Comparison of ENCODE assay signal across 9 cellular contexts in the genomic region with DNA sequence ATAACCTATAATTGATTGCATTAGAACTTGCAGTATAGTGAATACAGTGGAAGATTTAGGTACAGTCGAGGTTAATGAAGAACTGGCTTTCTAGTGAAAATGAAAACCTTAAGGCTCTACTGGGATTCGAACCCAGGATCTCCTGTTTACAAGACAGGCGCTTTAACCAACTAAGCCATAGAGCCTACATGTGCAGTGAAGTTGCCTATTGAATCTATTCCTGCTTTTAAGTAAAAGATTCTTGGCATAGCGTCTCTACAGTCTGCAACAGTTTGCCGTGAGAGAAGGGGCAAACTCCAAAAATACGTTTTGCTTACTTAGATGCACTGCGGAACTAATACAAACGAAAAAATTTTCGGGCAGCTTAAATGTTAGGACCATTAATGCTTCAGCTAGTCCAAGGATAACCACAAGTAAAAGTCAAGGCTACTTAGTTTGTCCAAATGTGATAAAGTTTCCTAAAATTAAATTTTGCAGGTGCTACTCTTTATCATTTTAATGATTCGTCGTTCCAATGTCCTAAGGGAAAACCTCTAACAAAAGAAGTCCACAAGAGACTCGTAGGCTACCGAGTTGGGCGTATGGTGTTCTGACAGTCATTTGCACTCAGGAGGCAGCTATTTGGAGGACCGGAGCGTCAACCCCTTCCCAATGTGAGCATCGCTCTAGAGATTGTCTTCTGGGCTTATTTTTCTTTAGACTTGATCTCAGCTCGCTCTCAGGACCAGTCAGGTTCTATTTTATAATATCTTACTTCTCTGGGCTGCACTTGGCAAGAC. TPM values are rescaled to one million over a fixed set of nuclear protein-coding genes. Genes with fewer than 3 reads are reported as not detected.
DNase-seq lines count a peak whose midpoint lies in the region; ATAC-seq and TF ChIP-seq lines count a peak whose summit lies in the region.
"Had no signal": no experiment of that assay in that cellular context is flagged by ENCODE, and none has a peak within 500 bp of the region (broad histone marks: within the 10 kb centered on the region; RNA-seq: fewer than 3 reads in every experiment).

No MANE protein-coding gene starts in this region.

- H3K4me1 ChIP-seq in OCI-LY7 (ENCODE audit: insufficient read depth, low read length, poor library complexity, severe bottlenecking) (no peaks in the 10 kb centered on the region), Peyer's patch (no peaks in the 10 kb centered on the region)
- H3K4me1 ChIP-seq: BLaER1 treated with 17β-estradiol and CSF1 and Interleukin-3, amounts not matched to agents 10 nM and 100 nM had no signal

- H3K27ac ChIP-seq in OCI-LY7 (ENCODE audit: low read depth, low read length, poor library complexity, severe bottlenecking) (no peak overlapping the region), neural cell (ENCODE audit: low read length) (no peak overlapping the region), Peyer's patch (no peak overlapping the region)
- H3K27ac ChIP-seq: BLaER1 treated with 17β-estradiol and CSF1 and Interleukin-3, amounts not matched to agents 10 nM and 100 nM had no signal

- H3K9ac ChIP-seq in neural cell (ENCODE audit: low read length), result no peak overlapping the region
- H3K9ac ChIP-seq: BLaER1 treated with 17β-estradiol and CSF1 and Interleukin-3, amounts not matched to agents 10 nM and 100 nM had no signal

- H3K4me3 ChIP-seq in OCI-LY7 (ENCODE audit: low read depth, low read length, poor library complexity, severe bottlenecking) (no peak overlapping the region), neural cell (ENCODE audit: low read length) (peak overlapping the region; percentile 14), Peyer's patch (no peak overlapping the region)
- H3K4me3 ChIP-seq: BLaER1 treated with 17β-estradiol and CSF1 and Interleukin-3, amounts not matched to agents 10 nM and 100 nM had no signal

- BruUV-seq in OCI-LY7 (replicated peaks; lab: Mats Ljungman, UMichigan), result no TSS peak

- DNase-seq in NCI-H1436 (lab: John Stamatoyannopoulos, UW), result peak; percentile 18
- no peak for DNase-seq in NCI-H1436 treated with DMSO at 0.1 percent for 48 hours (lab: John Stamatoyannopoulos, UW)
- DNase-seq in OCI-LY7 (ENCODE audit: low spot score), result peak; percentile 4
- peak; percentile 94 for DNase-seq in dedifferentiated amniotic fluid mesenchymal stem cell (ENCODE audit: extremely low spot score)
- DNase-seq in Peyer's patch, result no peak

- ATAC-seq in HG03378 (IDR thresholded peaks at IDR 0.05; ENCODE audit: unreplicated experiment) (peak; percentile 66), GM21825 (IDR thresholded peaks at IDR 0.05; ENCODE audit: unreplicated experiment) (no peak)

- H3K4me2 ChIP-seq in OCI-LY7 (ENCODE audit: low read length) (no peak overlapping the region), neural cell (ENCODE audit: low read length) (no peak overlapping the region)
- H3K4me2 ChIP-seq: BLaER1 treated with 17β-estradiol and CSF1 and Interleukin-3, amounts not matched to agents 10 nM and 100 nM had no signal

- TF ChIP-seq RAD21 in neural cell (conservative IDR thresholded peaks at IDR 0.05), result no peak

- H4K20me1 ChIP-seq in OCI-LY7 (ENCODE audit: insufficient read depth, low read length) (no peaks in the 10 kb centered on the region), neural cell (ENCODE audit: insufficient read depth) (no peaks in the 10 kb centered on the region)
- H4K20me1 ChIP-seq: BLaER1 treated with 17β-estradiol and CSF1 and Interleukin-3, amounts not matched to agents 10 nM and 100 nM had no signal

- H2AFZ ChIP-seq in OCI-LY7 (ENCODE audit: low read length), result no peak overlapping the region
- H2AFZ ChIP-seq in neural cell (ENCODE audit: low read depth, low read length), result no peak overlapping the region

- POLR2A ChIA-PET in OCI-LY7 (lab: Charles Lee), result interaction anchor here (0.7 kb wide), 1 partner anchor 25 kb away, joined by 3 read pairs; no protein-coding TSS in a partner anchor

- CTCF ChIA-PET in OCI-LY7 (lab: Charles Lee; ENCODE audit: unreplicated experiment), result no interaction called here

- H3K27me3 ChIP-seq in neural cell (ENCODE audit: insufficient read depth, low read depth, low read length) (no peaks in the 10 kb centered on the region), Peyer's patch (no peaks in the 10 kb centered on the region)
- H3K27me3 ChIP-seq: BLaER1 treated with 17β-estradiol and CSF1 and Interleukin-3, amounts not matched to agents 10 nM and 100 nM had no signal

- H3K79me2 ChIP-seq in OCI-LY7 (ENCODE audit: insufficient read depth, low read depth, low read length), result no peaks in the 10 kb centered on the region
- H3K79me2 ChIP-seq in neural cell (replicated peaks; ENCODE audit: insufficient read depth, low read length), result no peaks in the 10 kb centered on the region

- TF ChIP-seq POLR2A in Peyer's patch (IDR thresholded peaks at IDR 0.05), result no peak

- H3K9me3 ChIP-seq in OCI-LY7 (ENCODE audit: low read length), result no peaks in the 10 kb centered on the region
- H3K9me3 ChIP-seq in neural cell (ENCODE audit: low read length), result no peaks in the 10 kb centered on the region
- no peaks in the 10 kb centered on the region for H3K9me3 ChIP-seq in Peyer's patch

- H3F3A ChIP-seq in neural cell (ENCODE audit: insufficient read depth, low read length, poor library complexity, severe bottlenecking), result no peaks in the 10 kb centered on the region

- intact Hi-C loops in OCI-LY7 (cut with micrococcal nuclease; ENCODE audit: unreplicated experiment), result no loop called here

- H3K36me3 ChIP-seq in OCI-LY7 (ENCODE audit: insufficient read depth, low read length), result no peaks in the 10 kb centered on the region
- no peaks in the 10 kb centered on the region for H3K36me3 ChIP-seq in neural cell (ENCODE audit: insufficient read depth, low read length)
- no peaks in the 10 kb centered on the region for H3K36me3 ChIP-seq in Peyer's patch
- H3K36me3 ChIP-seq: BLaER1 treated with 17β-estradiol and CSF1 and Interleukin-3, amounts not matched to agents 10 nM and 100 nM had no signal

- no peaks in the 10 kb centered on the region for H3K9me2 ChIP-seq in OCI-LY7 (ENCODE audit: insufficient read depth, low read length)
- H3K9me2 ChIP-seq in neural cell (ENCODE audit: insufficient read depth, low read length), result no peaks in the 10 kb centered on the region

- no peak for TF ChIP-seq EP300 in neural cell (conservative IDR thresholded peaks at IDR 0.05; ENCODE audit: poor library complexity, severe bottlenecking)

- TF ChIP-seq CTCF in OCI-LY7 (conservative IDR thresholded peaks at IDR 0.05; ENCODE audit: low read length) (no peak), neural cell (IDR thresholded peaks at IDR 0.05; ENCODE audit: poor library complexity, severe bottlenecking) (no peak), Peyer's patch (IDR thresholded peaks at IDR 0.05) (no peak)

TF ChIP-seq in neural cell, 6 proteins besides CTCF, POLR2A, EP300 and RAD21:
- TF ChIP-seq SMC3 (conservative IDR thresholded peaks at IDR 0.05; ENCODE audit: poor library complexity), result no peak
- no peak for TF ChIP-seq TAF1 (IDR thresholded peaks at IDR 0.05; ENCODE audit: low read depth)
- no peak for TF ChIP-seq POLR2AphosphoS5 (IDR thresholded peaks at IDR 0.05)
- no peak for TF ChIP-seq MXI1 (conservative IDR thresholded peaks at IDR 0.05; ENCODE audit: poor library complexity, severe bottlenecking)
- TF ChIP-seq EZH2 (IDR thresholded peaks at IDR 0.05; ENCODE audit: borderline replicate concordance, insufficient read depth, low read length, poor library complexity, severe bottlenecking), result no peak
- TF ChIP-seq, protein P1, sequence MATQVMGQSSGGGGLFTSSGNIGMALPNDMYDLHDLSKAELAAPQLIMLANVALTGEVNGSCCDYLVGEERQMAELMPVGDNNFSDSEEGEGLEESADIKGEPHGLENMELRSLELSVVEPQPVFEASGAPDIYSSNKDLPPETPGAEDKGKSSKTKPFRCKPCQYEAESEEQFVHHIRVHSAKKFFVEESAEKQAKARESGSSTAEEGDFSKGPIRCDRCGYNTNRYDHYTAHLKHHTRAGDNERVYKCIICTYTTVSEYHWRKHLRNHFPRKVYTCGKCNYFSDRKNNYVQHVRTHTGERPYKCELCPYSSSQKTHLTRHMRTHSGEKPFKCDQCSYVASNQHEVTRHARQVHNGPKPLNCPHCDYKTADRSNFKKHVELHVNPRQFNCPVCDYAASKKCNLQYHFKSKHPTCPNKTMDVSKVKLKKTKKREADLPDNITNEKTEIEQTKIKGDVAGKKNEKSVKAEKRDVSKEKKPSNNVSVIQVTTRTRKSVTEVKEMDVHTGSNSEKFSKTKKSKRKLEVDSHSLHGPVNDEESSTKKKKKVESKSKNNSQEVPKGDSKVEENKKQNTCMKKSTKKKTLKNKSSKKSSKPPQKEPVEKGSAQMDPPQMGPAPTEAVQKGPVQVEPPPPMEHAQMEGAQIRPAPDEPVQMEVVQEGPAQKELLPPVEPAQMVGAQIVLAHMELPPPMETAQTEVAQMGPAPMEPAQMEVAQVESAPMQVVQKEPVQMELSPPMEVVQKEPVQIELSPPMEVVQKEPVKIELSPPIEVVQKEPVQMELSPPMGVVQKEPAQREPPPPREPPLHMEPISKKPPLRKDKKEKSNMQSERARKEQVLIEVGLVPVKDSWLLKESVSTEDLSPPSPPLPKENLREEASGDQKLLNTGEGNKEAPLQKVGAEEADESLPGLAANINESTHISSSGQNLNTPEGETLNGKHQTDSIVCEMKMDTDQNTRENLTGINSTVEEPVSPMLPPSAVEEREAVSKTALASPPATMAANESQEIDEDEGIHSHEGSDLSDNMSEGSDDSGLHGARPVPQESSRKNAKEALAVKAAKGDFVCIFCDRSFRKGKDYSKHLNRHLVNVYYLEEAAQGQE (IDR thresholded peaks at IDR 0.05; ENCODE audit: borderline replicate concordance), result no peak

RNA-seq across cellular contexts. Expression of a gene that starts 31.3 kb away (rescaled TPM):
- total RNA-seq in OCI-LY7 (2014; rRNA removed; shearing (Covaris generic)), result not detected in 2 replicates
- not detected in 2 replicates for total RNA-seq in OCI-LY7 (2022)
- 14.7 and 17.4 TPM in 2 replicates for polyA plus RNA-seq in neural cell
- polyA minus RNA-seq in neural cell, result 30.4 and 32.5 TPM in 2 replicates
- 10 to 100 TPM in 1 of 4 donors, 1 to 10 TPM in 1, under 1 TPM in 1, not detected in 1; 0.57 to 46.2 (median 1.6) TPM for total RNA-seq in Peyer's patch

RNA-seq across cellular contexts. Expression of a gene that starts 41.0 kb away (rescaled TPM):
- total RNA-seq in OCI-LY7 (2014; rRNA removed; shearing (Covaris generic)), result not detected in 2 replicates
- total RNA-seq in OCI-LY7 (2022), result not detected in 2 replicates
- not detected in 2 replicates for polyA plus RNA-seq in neural cell
- not detected in 2 replicates for polyA minus RNA-seq in neural cell
- not detected for total RNA-seq in Peyer's patch

RNA-seq across cellular contexts. Expression of a gene that starts 51.1 kb away (rescaled TPM):
- 0.09 TPM in 1 of 2 replicates, not detected in the other for total RNA-seq in OCI-LY7 (2014; rRNA removed; shearing (Covaris generic))
- total RNA-seq in OCI-LY7 (2022) (not detected in 2 replicates), Peyer's patch (not detected)
- polyA plus RNA-seq in neural cell, result not detected in 2 replicates
- not detected in 2 replicates for polyA minus RNA-seq in neural cell

Comparison
In these comparisons a context has a peak if more than half of its experiments do, and no peak if none do; other contexts are left out.
1. DNase-seq: peak in NCI-H1436 (single experiment), OCI-LY7 (single experiment) and dedifferentiated amniotic fluid mesenchymal stem cell (single experiment); none in NCI-H1436 treated with DMSO at 0.1 percent for 48 hours (single experiment) and Peyer's patch (0 of 3).